1 cellular context compared by ENCODE assay signal in the genomic region with DNA sequence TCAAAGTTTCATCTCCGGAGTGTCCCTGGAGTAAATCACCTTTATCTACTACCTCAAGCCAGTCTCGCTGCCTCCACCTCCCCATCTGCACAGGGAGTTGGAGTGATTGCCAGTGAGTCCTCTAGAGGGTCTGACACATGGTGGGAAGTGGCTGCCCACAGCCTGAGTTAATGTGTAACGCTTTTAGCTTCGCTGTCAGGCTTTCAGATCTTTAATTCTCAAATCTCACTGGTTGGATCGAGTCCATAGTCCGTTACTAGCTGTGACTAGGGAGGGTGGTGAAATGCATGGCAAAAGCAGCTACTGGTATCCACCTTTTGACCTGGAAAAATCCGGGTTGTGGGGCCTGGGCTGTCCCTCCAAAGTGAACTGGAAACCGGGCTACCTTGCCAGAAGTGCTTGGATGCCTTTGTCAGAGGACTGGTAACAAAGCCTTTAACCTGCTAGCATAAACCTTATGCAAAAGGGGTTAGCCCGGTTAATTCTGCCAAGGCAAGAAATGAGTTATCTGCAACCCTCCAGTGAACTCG.
A peak's percentile ranks its signal among the peaks of the same experiment; 100 is the strongest.
TF ChIP-seq lines count a peak whose summit lies in the region.

No MANE protein-coding gene starts in this region.

TF ChIP-seq in HepG2, 621 proteins besides CTCF, POLR2A, EP300 and RAD21 (continued from another document and continues in another):
- TF ChIP-seq, protein P1, sequence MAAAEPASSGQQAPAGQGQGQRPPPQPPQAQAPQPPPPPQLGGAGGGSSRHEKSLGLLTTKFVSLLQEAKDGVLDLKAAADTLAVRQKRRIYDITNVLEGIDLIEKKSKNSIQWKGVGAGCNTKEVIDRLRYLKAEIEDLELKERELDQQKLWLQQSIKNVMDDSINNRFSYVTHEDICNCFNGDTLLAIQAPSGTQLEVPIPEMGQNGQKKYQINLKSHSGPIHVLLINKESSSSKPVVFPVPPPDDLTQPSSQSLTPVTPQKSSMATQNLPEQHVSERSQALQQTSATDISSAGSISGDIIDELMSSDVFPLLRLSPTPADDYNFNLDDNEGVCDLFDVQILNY (CRISPR knock-in tag; conservative IDR thresholded peaks at IDR 0.05): no peak
- TF ChIP-seq TSC22D2 (CRISPR knock-in tag; IDR thresholded peaks at IDR 0.05; ENCODE audit: borderline replicate concordance) (no peak), TAF1 (CRISPR knock-in tag; IDR thresholded peaks at IDR 0.05) (peak; percentile 63; the same call in 1 of the 2 replicates), ZNF83 (CRISPR knock-in tag; IDR thresholded peaks at IDR 0.05; ENCODE audit: borderline replicate concordance) (no peak), ZNF879 (CRISPR knock-in tag; IDR thresholded peaks at IDR 0.05) (no peak), NR2F6 (IDR thresholded peaks at IDR 0.05) (peak; percentile 68), NR2F6 (CRISPR knock-in tag; IDR thresholded peaks at IDR 0.05) (peak; percentile 83), ZNF343 (CRISPR knock-in tag; IDR thresholded peaks at IDR 0.05) (no peak), FOXK1 (CRISPR knock-in tag; IDR thresholded peaks at IDR 0.05; ENCODE audit: borderline replicate concordance, low read depth) (no peak; the same call in 1 of the 2 replicates), ZMAT3 (CRISPR knock-in tag; conservative IDR thresholded peaks at IDR 0.05) (no peak; the same call in 1 of the 2 replicates), ZNF496 (CRISPR knock-in tag; IDR thresholded peaks at IDR 0.05; ENCODE audit: insufficient replicate concordance) (no peak), MBD4 (IDR thresholded peaks at IDR 0.05; ENCODE audit: borderline replicate concordance, low read length) (no peak), ZNF607 (CRISPR knock-in tag; IDR thresholded peaks at IDR 0.05; ENCODE audit: borderline replicate concordance) (no peak), SP4 (CRISPR knock-in tag; IDR thresholded peaks at IDR 0.05) (peak; percentile 55; the same call in 1 of the 2 replicates), NFRKB (IDR thresholded peaks at IDR 0.05) (no peak), FOXA3 (CRISPR knock-in tag; IDR thresholded peaks at IDR 0.05) (no peak), ZNF777 (CRISPR knock-in tag; IDR thresholded peaks at IDR 0.05) (no peak), HNF4A (CRISPR knock-in tag; IDR thresholded peaks at IDR 0.05) (peak; percentile 78), RBFOX2 (IDR thresholded peaks at IDR 0.05; ENCODE audit: low read depth, low read length) (no peak), GABPB1 (CRISPR knock-in tag; IDR thresholded peaks at IDR 0.05) (0 out of 2 replicates have a peak, but pooled peaks have one; percentile 25), MED1 (CRISPR knock-in tag; IDR thresholded peaks at IDR 0.05) (peak; percentile 43; the same call in 1 of the 2 replicates), EHMT2 (IDR thresholded peaks at IDR 0.05; ENCODE audit: borderline replicate concordance, low read depth, low read length) (peak; percentile 67; the same call in 1 of the 2 replicates), ZFP90 (CRISPR knock-in tag; IDR thresholded peaks at IDR 0.05; ENCODE audit: borderline replicate concordance) (0 out of 2 replicates have a peak, but pooled peaks have one; percentile 48), MAZ (IDR thresholded peaks at IDR 0.05; ENCODE audit: borderline replicate concordance, low read depth, low read length) (no peak), MAZ (CRISPR knock-in tag; IDR thresholded peaks at IDR 0.05; ENCODE audit: low read depth) (0 out of 2 replicates have a peak, but pooled peaks have one; percentile 12), FOSL1 (CRISPR knock-in tag; IDR thresholded peaks at IDR 0.05; ENCODE audit: borderline replicate concordance) (no peak), ZNF644 (CRISPR knock-in tag; IDR thresholded peaks at IDR 0.05; ENCODE audit: low read depth) (peak; percentile 68; the same call in 1 of the 2 replicates)
- TF ChIP-seq, protein P2, sequence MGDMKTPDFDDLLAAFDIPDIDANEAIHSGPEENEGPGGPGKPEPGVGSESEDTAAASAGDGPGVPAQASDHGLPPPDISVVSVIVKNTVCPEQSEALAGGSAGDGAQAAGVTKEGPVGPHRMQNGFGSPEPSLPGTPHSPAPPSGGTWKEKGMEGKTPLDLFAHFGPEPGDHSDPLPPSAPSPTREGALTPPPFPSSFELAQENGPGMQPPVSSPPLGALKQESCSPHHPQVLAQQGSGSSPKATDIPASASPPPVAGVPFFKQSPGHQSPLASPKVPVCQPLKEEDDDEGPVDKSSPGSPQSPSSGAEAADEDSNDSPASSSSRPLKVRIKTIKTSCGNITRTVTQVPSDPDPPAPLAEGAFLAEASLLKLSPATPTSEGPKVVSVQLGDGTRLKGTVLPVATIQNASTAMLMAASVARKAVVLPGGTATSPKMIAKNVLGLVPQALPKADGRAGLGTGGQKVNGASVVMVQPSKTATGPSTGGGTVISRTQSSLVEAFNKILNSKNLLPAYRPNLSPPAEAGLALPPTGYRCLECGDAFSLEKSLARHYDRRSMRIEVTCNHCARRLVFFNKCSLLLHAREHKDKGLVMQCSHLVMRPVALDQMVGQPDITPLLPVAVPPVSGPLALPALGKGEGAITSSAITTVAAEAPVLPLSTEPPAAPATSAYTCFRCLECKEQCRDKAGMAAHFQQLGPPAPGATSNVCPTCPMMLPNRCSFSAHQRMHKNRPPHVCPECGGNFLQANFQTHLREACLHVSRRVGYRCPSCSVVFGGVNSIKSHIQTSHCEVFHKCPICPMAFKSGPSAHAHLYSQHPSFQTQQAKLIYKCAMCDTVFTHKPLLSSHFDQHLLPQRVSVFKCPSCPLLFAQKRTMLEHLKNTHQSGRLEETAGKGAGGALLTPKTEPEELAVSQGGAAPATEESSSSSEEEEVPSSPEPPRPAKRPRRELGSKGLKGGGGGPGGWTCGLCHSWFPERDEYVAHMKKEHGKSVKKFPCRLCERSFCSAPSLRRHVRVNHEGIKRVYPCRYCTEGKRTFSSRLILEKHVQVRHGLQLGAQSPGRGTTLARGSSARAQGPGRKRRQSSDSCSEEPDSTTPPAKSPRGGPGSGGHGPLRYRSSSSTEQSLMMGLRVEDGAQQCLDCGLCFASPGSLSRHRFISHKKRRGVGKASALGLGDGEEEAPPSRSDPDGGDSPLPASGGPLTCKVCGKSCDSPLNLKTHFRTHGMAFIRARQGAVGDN (CRISPR knock-in tag; IDR thresholded peaks at IDR 0.05): no peak; the same call in 1 of the 2 replicates
- TF ChIP-seq, protein P3, sequence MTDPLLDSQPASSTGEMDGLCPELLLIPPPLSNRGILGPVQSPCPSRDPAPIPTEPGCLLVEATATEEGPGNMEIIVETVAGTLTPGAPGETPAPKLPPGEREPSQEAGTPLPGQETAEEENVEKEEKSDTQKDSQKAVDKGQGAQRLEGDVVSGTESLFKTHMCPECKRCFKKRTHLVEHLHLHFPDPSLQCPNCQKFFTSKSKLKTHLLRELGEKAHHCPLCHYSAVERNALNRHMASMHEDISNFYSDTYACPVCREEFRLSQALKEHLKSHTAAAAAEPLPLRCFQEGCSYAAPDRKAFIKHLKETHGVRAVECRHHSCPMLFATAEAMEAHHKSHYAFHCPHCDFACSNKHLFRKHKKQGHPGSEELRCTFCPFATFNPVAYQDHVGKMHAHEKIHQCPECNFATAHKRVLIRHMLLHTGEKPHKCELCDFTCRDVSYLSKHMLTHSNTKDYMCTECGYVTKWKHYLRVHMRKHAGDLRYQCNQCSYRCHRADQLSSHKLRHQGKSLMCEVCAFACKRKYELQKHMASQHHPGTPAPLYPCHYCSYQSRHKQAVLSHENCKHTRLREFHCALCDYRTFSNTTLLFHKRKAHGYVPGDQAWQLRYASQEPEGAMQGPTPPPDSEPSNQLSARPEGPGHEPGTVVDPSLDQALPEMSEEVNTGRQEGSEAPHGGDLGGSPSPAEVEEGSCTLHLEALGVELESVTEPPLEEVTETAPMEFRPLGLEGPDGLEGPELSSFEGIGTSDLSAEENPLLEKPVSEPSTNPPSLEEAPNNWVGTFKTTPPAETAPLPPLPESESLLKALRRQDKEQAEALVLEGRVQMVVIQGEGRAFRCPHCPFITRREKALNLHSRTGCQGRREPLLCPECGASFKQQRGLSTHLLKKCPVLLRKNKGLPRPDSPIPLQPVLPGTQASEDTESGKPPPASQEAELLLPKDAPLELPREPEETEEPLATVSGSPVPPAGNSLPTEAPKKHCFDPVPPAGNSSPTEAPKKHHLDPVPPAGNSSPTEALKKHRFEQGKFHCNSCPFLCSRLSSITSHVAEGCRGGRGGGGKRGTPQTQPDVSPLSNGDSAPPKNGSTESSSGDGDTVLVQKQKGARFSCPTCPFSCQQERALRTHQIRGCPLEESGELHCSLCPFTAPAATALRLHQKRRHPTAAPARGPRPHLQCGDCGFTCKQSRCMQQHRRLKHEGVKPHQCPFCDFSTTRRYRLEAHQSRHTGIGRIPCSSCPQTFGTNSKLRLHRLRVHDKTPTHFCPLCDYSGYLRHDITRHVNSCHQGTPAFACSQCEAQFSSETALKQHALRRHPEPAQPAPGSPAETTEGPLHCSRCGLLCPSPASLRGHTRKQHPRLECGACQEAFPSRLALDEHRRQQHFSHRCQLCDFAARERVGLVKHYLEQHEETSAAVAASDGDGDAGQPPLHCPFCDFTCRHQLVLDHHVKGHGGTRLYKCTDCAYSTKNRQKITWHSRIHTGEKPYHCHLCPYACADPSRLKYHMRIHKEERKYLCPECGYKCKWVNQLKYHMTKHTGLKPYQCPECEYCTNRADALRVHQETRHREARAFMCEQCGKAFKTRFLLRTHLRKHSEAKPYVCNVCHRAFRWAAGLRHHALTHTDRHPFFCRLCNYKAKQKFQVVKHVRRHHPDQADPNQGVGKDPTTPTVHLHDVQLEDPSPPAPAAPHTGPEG (CRISPR knock-in tag; IDR thresholded peaks at IDR 0.05): 0 out of 2 replicates have a peak, but pooled peaks have one; percentile 10
- TF ChIP-seq, protein P4, sequence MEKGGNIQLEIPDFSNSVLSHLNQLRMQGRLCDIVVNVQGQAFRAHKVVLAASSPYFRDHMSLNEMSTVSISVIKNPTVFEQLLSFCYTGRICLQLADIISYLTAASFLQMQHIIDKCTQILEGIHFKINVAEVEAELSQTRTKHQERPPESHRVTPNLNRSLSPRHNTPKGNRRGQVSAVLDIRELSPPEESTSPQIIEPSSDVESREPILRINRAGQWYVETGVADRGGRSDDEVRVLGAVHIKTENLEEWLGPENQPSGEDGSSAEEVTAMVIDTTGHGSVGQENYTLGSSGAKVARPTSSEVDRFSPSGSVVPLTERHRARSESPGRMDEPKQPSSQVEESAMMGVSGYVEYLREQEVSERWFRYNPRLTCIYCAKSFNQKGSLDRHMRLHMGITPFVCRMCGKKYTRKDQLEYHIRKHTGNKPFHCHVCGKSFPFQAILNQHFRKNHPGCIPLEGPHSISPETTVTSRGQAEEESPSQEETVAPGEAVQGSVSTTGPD (CRISPR knock-in tag; IDR thresholded peaks at IDR 0.05): peak; percentile 42; the same call in 1 of the 2 replicates
- TF ChIP-seq, protein P5, sequence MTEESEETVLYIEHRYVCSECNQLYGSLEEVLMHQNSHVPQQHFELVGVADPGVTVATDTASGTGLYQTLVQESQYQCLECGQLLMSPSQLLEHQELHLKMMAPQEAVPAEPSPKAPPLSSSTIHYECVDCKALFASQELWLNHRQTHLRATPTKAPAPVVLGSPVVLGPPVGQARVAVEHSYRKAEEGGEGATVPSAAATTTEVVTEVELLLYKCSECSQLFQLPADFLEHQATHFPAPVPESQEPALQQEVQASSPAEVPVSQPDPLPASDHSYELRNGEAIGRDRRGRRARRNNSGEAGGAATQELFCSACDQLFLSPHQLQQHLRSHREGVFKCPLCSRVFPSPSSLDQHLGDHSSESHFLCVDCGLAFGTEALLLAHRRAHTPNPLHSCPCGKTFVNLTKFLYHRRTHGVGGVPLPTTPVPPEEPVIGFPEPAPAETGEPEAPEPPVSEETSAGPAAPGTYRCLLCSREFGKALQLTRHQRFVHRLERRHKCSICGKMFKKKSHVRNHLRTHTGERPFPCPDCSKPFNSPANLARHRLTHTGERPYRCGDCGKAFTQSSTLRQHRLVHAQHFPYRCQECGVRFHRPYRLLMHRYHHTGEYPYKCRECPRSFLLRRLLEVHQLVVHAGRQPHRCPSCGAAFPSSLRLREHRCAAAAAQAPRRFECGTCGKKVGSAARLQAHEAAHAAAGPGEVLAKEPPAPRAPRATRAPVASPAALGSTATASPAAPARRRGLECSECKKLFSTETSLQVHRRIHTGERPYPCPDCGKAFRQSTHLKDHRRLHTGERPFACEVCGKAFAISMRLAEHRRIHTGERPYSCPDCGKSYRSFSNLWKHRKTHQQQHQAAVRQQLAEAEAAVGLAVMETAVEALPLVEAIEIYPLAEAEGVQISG (CRISPR knock-in tag; IDR thresholded peaks at IDR 0.05): no peak
- TF ChIP-seq, protein P6, sequence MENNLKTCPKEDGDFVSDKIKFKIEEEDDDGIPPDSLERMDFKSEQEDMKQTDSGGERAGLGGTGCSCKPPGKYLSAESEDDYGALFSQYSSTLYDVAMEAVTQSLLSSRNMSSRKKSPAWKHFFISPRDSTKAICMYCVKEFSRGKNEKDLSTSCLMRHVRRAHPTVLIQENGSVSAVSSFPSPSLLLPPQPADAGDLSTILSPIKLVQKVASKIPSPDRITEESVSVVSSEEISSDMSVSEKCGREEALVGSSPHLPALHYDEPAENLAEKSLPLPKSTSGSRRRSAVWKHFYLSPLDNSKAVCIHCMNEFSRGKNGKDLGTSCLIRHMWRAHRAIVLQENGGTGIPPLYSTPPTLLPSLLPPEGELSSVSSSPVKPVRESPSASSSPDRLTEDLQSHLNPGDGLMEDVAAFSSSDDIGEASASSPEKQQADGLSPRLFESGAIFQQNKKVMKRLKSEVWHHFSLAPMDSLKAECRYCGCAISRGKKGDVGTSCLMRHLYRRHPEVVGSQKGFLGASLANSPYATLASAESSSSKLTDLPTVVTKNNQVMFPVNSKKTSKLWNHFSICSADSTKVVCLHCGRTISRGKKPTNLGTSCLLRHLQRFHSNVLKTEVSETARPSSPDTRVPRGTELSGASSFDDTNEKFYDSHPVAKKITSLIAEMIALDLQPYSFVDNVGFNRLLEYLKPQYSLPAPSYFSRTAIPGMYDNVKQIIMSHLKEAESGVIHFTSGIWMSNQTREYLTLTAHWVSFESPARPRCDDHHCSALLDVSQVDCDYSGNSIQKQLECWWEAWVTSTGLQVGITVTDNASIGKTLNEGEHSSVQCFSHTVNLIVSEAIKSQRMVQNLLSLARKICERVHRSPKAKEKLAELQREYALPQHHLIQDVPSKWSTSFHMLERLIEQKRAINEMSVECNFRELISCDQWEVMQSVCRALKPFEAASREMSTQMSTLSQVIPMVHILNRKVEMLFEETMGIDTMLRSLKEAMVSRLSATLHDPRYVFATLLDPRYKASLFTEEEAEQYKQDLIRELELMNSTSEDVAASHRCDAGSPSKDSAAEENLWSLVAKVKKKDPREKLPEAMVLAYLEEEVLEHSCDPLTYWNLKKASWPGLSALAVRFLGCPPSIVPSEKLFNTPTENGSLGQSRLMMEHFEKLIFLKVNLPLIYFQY (CRISPR knock-in tag; IDR thresholded peaks at IDR 0.05; ENCODE audit: borderline replicate concordance): no peak
- TF ChIP-seq, protein P7, sequence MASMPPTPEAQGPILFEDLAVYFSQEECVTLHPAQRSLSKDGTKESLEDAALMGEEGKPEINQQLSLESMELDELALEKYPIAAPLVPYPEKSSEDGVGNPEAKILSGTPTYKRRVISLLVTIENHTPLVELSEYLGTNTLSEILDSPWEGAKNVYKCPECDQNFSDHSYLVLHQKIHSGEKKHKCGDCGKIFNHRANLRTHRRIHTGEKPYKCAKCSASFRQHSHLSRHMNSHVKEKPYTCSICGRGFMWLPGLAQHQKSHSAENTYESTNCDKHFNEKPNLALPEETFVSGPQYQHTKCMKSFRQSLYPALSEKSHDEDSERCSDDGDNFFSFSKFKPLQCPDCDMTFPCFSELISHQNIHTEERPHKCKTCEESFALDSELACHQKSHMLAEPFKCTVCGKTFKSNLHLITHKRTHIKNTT (CRISPR knock-in tag; IDR thresholded peaks at IDR 0.05): no peak
- TF ChIP-seq, protein P8, sequence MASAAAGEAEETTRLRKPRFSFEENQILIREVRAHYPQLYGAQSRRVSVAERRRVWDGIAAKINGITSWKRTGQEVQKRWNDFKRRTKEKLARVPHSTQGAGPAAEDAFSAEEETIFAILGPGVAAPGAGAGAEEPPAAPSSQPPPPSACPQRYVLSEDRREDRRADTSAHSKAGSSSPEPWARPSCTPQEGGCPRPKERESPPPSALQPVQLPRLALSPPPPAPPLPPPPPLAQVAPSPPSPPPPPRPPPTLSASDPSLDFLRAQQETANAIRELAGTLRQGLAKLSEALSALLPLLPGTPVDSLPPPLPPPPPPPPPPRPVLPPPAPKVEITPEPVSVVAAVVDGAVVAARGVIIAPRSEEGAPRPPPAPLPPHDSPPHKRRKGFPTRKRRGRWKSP (CRISPR knock-in tag; IDR thresholded peaks at IDR 0.05): 0 out of 2 replicates have a peak, but pooled peaks have one; percentile 47
